ENCODE assay signal across 32 cellular contexts in the genomic region with DNA sequence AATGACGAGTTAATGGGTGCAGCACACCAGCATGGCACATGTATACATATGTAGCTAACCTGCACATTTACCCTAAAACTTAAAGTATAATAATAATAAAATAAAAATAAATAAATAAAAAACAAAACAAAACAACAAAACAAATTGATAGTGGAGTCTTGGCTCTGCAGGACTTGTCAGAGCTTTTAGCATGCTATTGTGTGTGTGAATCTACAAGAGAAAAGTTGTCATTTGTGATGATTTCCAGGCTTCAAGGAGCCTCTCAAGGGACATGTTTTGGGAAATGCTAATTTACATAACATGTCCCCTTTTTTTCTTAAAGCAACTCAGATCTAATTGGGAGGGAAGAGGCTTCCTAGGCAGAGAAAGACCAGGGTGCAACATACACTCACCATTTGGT. TPM values are rescaled to one million over a fixed set of nuclear protein-coding genes. Genes with fewer than 3 reads are reported as not detected.
"Had no signal": no experiment of that assay in that cellular context is flagged by ENCODE, and none has a peak within 500 bp of the region (broad histone marks: within the 10 kb centered on the region; RNA-seq: fewer than 3 reads in every experiment).

No MANE protein-coding gene starts in this region.

- FAIRE-seq: endometrium, islet of Langerhans, keratinocyte had no signal

- H3K27ac Mint-ChIP-seq: dendritic cell treated with granulocyte-macrophage colony-stimulating factor and Interleukin-4, amounts not matched to agents 40 ng/mL and 50 ng/mL, for 4 days; effector memory CD8-positive, alpha-beta T cell; endodermal cell; mesothelial cell of epicardium; naive B cell had no signal

- H3K9me3 Mint-ChIP-seq: effector memory CD8-positive, alpha-beta T cell; endodermal cell had no signal

- ATAC-seq: effector memory CD8-positive, alpha-beta T cell; gastrocnemius medialis; heart right ventricle; left cardiac atrium; left lung; left ventricle myocardium superior; lower lobe of right lung; mucosa of descending colon had no signal

- H3K4me1 ChIP-seq: colonic mucosa, esophagus squamous epithelium, gastrocnemius medialis, heart right ventricle, left lung, lower lobe of right lung had no signal

- H3K4me3 ChIP-seq: colonic mucosa, esophagus squamous epithelium, gastrocnemius medialis, heart right ventricle, left lung, lower lobe of right lung, mucosa of descending colon had no signal

- DNase-seq: colonic mucosa; cortex of kidney; effector CD8-positive, alpha-beta T cell; effector memory CD8-positive, alpha-beta T cell; endodermal cell; erythroblast; esophagus squamous epithelium; foreskin fibroblast; foreskin melanocyte; gastrocnemius medialis; glutamatergic neuron; head of caudate nucleus; heart right ventricle; hippocampal formation; left cardiac atrium; left lung; left ventricle myocardium superior; lower lobe of right lung; mesenchymal stem cell; mucosa of descending colon; naive B cell had no signal

- H3K36me3 Mint-ChIP-seq: mesothelial cell of epicardium had no signal

- H3K36me3 ChIP-seq: colonic mucosa, gastrocnemius medialis, heart right ventricle, left lung, lower lobe of right lung had no signal

- H3K27me3 ChIP-seq: colonic mucosa, esophagus squamous epithelium, gastrocnemius medialis, heart right ventricle, left lung had no signal

- H3K9me3 ChIP-seq: colonic mucosa, gastrocnemius medialis, mucosa of descending colon had no signal

- H3K27ac ChIP-seq: colonic mucosa, epithelial cell of prostate, gastrocnemius medialis, heart right ventricle, left lung, lower lobe of right lung had no signal

- H3K4me3 Mint-ChIP-seq: dendritic cell treated with granulocyte-macrophage colony-stimulating factor and Interleukin-4, amounts not matched to agents 40 ng/mL and 50 ng/mL, for 4 days; effector memory CD8-positive, alpha-beta T cell; endodermal cell; mesothelial cell of epicardium; naive B cell had no signal

RNA-seq across cellular contexts. Expression of gene IL22RA1, which starts 9.1 kb away (rescaled TPM):
- total RNA-seq: dermis microvascular lymphatic vessel endothelial cell, endodermal cell, glomerular endothelial cell, lung microvascular endothelial cell, mesenteric fat pad, myocyte had no signal

RNA-seq across cellular contexts. Expression of gene MYOM3, which starts 21.9 kb away (rescaled TPM):
- total RNA-seq: lung microvascular endothelial cell had no signal
